Comparison of ENCODE assay signal across 1 cellular context in genomic region chr2:217218269-217219140, GRCh38.
A peak's percentile ranks its signal among the peaks of the same experiment; 100 is the strongest.
TF ChIP-seq lines count a peak whose summit lies in the region.

No MANE protein-coding gene starts in this region.

TF ChIP-seq in GM12878, 131 proteins besides CTCF, POLR2A, EP300 and RAD21 (continued from another document and continues in another):
- TF ChIP-seq ZBTB11 (CRISPR knock-in tag; IDR thresholded peaks at IDR 0.05) (no peak), BCL11A (IDR thresholded peaks at IDR 0.05; ENCODE audit: low read depth, low read length) (peak; percentile 87), CREB1 (IDR thresholded peaks at IDR 0.05; ENCODE audit: low read depth) (no peak; the same call in 1 of the 2 replicates), RAD51 (IDR thresholded peaks at IDR 0.05) (no peak), SUPT20H (IDR thresholded peaks at IDR 0.05; ENCODE audit: borderline replicate concordance, control insufficient read depth, low read depth, low read length) (no peak), FOXM1 (IDR thresholded peaks at IDR 0.05; ENCODE audit: low read depth, low read length) (peak; percentile 62; the same call in 1 of the 2 replicates), BHLHE40 (IDR thresholded peaks at IDR 0.05; ENCODE audit: borderline replicate concordance in 1 of 2, low read depth in 2 of 2, low read length in 1 of 2) (no peak), SP1 (IDR thresholded peaks at IDR 0.05; ENCODE audit: low read depth, low read length) (no peak), SMAD1 (IDR thresholded peaks at IDR 0.05; ENCODE audit: low read depth, partially characterized antibody) (no peak), MYB (IDR thresholded peaks at IDR 0.05; ENCODE audit: borderline replicate concordance, low read depth, low read length) (no peak), HCFC1 (IDR thresholded peaks at IDR 0.05; ENCODE audit: low read length) (no peak), TAF1 (IDR thresholded peaks at IDR 0.05; ENCODE audit: borderline replicate concordance, low read depth, low read length) (0 out of 2 replicates have a peak, but pooled peaks have one; percentile 12), TCF3 (IDR thresholded peaks at IDR 0.05; ENCODE audit: borderline replicate concordance, insufficient read depth, low read depth, low read length) (peak; percentile 60; the same call in 1 of the 2 replicates), TBL1XR1 (IDR thresholded peaks at IDR 0.05; ENCODE audit: low read depth, low read length) (no peak), SRF (IDR thresholded peaks at IDR 0.05; ENCODE audit: low read depth in 2 of 2, low read length in 2 of 2) (no peak), SPI1 (IDR thresholded peaks at IDR 0.05; ENCODE audit: borderline replicate concordance, insufficient read depth, low read depth, low read length) (peak; percentile 97), ZNF217 (IDR thresholded peaks at IDR 0.05) (peak; percentile 62), PML (IDR thresholded peaks at IDR 0.05; ENCODE audit: low read length) (peak; percentile 37; the same call in 1 of the 2 replicates), EED (IDR thresholded peaks at IDR 0.05; ENCODE audit: low read depth) (peak; percentile 91), JUND (IDR thresholded peaks at IDR 0.05; ENCODE audit: low read depth, low read length) (no peak), NR2F1 (conservative IDR thresholded peaks at IDR 0.05) (no peak), ZBED1 (IDR thresholded peaks at IDR 0.05; ENCODE audit: borderline replicate concordance) (no peak), POU2F2 (IDR thresholded peaks at IDR 0.05; ENCODE audit: borderline replicate concordance, low read depth, low read length) (no peak; the same call in 2 of the 3 replicates), ZNF592 (IDR thresholded peaks at IDR 0.05) (no peak), ATF7 (IDR thresholded peaks at IDR 0.05; ENCODE audit: low read depth) (peak; percentile 59), GATAD2B (conservative IDR thresholded peaks at IDR 0.05; ENCODE audit: low read depth) (no peak), HDAC2 (IDR thresholded peaks at IDR 0.05) (no peak), REST (IDR thresholded peaks at IDR 0.05; ENCODE audit: low read depth, low read length) (no peak), E2F8 (IDR thresholded peaks at IDR 0.05; ENCODE audit: low read depth, partially characterized antibody) (no peak), BACH1 (IDR thresholded peaks at IDR 0.05; ENCODE audit: borderline replicate concordance) (no peak), NFYA (IDR thresholded peaks at IDR 0.05; ENCODE audit: borderline replicate concordance, low read depth, low read length) (no peak), BCL3 (IDR thresholded peaks at IDR 0.05; ENCODE audit: borderline replicate concordance, insufficient read depth, low read depth, low read length, poor library complexity, severe bottlenecking) (peak; percentile 29), IRF4 (IDR thresholded peaks at IDR 0.05; ENCODE audit: low read depth, low read length) (peak; percentile 80; the same call in 1 of the 2 replicates), ZZZ3 (IDR thresholded peaks at IDR 0.05; ENCODE audit: control insufficient read depth, insufficient read length, low read depth) (no peak), ZNF274 (IDR thresholded peaks at IDR 0.05; ENCODE audit: insufficient read depth, insufficient read length) (no peak), DPF2 (IDR thresholded peaks at IDR 0.05) (peak; percentile 59), TARDBP (IDR thresholded peaks at IDR 0.05; ENCODE audit: borderline replicate concordance) (no peak), RCOR1 (conservative IDR thresholded peaks at IDR 0.05; ENCODE audit: low read depth, low read length) (no peak), CBX3 (IDR thresholded peaks at IDR 0.05; ENCODE audit: borderline replicate concordance, low read depth) (no peak), CHD1 (IDR thresholded peaks at IDR 0.05; ENCODE audit: low read depth, low read length) (no peak), STAT1 (conservative IDR thresholded peaks at IDR 0.05) (no peak), BRCA1 (IDR thresholded peaks at IDR 0.05; ENCODE audit: low read depth, low read length) (no peak), RELA (IDR thresholded peaks at IDR 0.05; ENCODE audit: borderline replicate concordance, partially characterized antibody) (no peak), CEBPB (IDR thresholded peaks at IDR 0.05; ENCODE audit: borderline replicate concordance in 1 of 2, low read depth in 2 of 2, low read length in 2 of 2) (no peak), PAX5 (IDR thresholded peaks at IDR 0.05; ENCODE audit: borderline replicate concordance, low read depth, low read length) (peak; percentile 77; the same call in 1 of the 2 replicates), ATF3 (IDR thresholded peaks at IDR 0.05; ENCODE audit: borderline replicate concordance, extremely low read depth, low read depth, low read length) (no peak), ZNF24 (IDR thresholded peaks at IDR 0.05) (no peak), RUNX3 (IDR thresholded peaks at IDR 0.05; ENCODE audit: low read length) (peak; percentile 97)
- TF ChIP-seq, protein P1, sequence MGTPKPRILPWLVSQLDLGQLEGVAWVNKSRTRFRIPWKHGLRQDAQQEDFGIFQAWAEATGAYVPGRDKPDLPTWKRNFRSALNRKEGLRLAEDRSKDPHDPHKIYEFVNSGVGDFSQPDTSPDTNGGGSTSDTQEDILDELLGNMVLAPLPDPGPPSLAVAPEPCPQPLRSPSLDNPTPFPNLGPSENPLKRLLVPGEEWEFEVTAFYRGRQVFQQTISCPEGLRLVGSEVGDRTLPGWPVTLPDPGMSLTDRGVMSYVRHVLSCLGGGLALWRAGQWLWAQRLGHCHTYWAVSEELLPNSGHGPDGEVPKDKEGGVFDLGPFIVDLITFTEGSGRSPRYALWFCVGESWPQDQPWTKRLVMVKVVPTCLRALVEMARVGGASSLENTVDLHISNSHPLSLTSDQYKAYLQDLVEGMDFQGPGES (IDR thresholded peaks at IDR 0.05) = no peak
- TF ChIP-seq, protein P2, sequence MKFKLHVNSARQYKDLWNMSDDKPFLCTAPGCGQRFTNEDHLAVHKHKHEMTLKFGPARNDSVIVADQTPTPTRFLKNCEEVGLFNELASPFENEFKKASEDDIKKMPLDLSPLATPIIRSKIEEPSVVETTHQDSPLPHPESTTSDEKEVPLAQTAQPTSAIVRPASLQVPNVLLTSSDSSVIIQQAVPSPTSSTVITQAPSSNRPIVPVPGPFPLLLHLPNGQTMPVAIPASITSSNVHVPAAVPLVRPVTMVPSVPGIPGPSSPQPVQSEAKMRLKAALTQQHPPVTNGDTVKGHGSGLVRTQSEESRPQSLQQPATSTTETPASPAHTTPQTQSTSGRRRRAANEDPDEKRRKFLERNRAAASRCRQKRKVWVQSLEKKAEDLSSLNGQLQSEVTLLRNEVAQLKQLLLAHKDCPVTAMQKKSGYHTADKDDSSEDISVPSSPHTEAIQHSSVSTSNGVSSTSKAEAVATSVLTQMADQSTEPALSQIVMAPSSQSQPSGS (IDR thresholded peaks at IDR 0.05; ENCODE audit: low read length) = peak; percentile 82
